In the genomic region with DNA sequence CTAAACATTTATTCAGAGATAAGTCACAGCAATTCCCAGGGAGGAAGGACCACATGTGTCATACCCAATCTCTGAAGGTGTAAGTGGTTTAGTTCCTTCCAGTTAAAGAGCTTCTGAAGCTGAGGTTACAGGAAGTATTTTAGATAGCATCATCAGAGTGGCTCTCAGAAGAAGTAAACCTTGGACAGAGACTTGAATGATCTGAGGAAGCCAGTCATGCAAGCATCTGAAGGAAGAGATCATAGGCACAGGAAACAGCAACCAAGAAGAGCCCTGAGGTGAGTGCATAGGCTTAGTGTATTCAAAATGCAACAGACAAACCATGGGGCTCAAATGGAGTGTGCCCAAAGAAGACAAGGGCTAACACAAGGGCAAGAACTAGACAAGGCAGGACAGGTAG, we compare ENCODE assay signal across 17 cellular contexts.
A peak's percentile ranks its signal among the peaks of the same experiment; 100 is the strongest.
DNase-seq lines count a peak whose midpoint lies in the region; ATAC-seq and TF ChIP-seq lines count a peak whose summit lies in the region.
"Had no signal": no experiment of that assay in that cellular context is flagged by ENCODE, and none has a peak within 500 bp of the region (broad histone marks: within the 10 kb centered on the region; RNA-seq: fewer than 3 reads in every experiment).

No MANE protein-coding gene starts in this region.

- TF ChIP-seq CTCF in CD8-positive, alpha-beta T cell (IDR thresholded peaks at IDR 0.05): no peak

- H3K4me2 ChIP-seq in mesendoderm (ENCODE audit: low read length): no peak overlapping the region
- H3K4me2 ChIP-seq: A549 had no signal

- no peak overlapping the region for H2BK15ac ChIP-seq in mesendoderm (replicated peaks; ENCODE audit: low read depth)

- POLR2A ChIA-PET in CD8-positive, alpha-beta T cell (lab: Charles Lee): no interaction called here
- POLR2A ChIA-PET in T-cell (lab: Charles Lee): no interaction called here

- H4K8ac ChIP-seq in mesendoderm (ENCODE audit: low read depth, low read length): no peak overlapping the region

- H3K9ac ChIP-seq in mesendoderm (ENCODE audit: low read length): no peak overlapping the region

- no peak overlapping the region for H4K5ac ChIP-seq in mesendoderm (ENCODE audit: low read length)

- no peaks in the 10 kb centered on the region for H3K27me3 Mint-ChIP-seq in activated CD8-positive, alpha-beta memory T cell treated with anti-CD3 and anti-CD28 coated beads, Interleukin-2, amount 10 ng/mL, durations not matched to agents 7 days and 5 days
- H3K27me3 Mint-ChIP-seq in CD8-positive, alpha-beta T cell (ENCODE audit: low read depth): no peaks in the 10 kb centered on the region
- H3K27me3 Mint-ChIP-seq in T-cell: no peaks in the 10 kb centered on the region

- no peaks in the 10 kb centered on the region for H3K4me1 ChIP-seq in CD8-positive, alpha-beta T cell (ENCODE audit: insufficient read depth, low read length)
- no peaks in the 10 kb centered on the region for H3K4me1 ChIP-seq in mesendoderm (ENCODE audit: control insufficient read depth, low read depth, low read length)
- H3K4me1 ChIP-seq: A549 had no signal

- H2BK5ac ChIP-seq in mesendoderm (ENCODE audit: low read length): no peak overlapping the region

- H3K36me3 Mint-ChIP-seq in activated CD8-positive, alpha-beta memory T cell treated with anti-CD3 and anti-CD28 coated beads, Interleukin-2, amount 10 ng/mL, durations not matched to agents 7 days and 5 days: peaks cover 2% of the 10 kb centered on the region
- H3K36me3 Mint-ChIP-seq in CD8-positive, alpha-beta T cell: peaks cover 26% of the 10 kb centered on the region
- peaks cover 64% of the 10 kb centered on the region for H3K36me3 Mint-ChIP-seq in T-cell

- H3K4me1 Mint-ChIP-seq in activated CD8-positive, alpha-beta memory T cell treated with anti-CD3 and anti-CD28 coated beads, Interleukin-2, amount 10 ng/mL, durations not matched to agents 7 days and 5 days: peaks cover 14% of the 10 kb centered on the region
- peaks cover 13% of the 10 kb centered on the region for H3K4me1 Mint-ChIP-seq in CD8-positive, alpha-beta T cell (ENCODE audit: low read depth)
- H3K4me1 Mint-ChIP-seq in T-cell: peaks cover 13 to 15% (median 14%) of the 10 kb centered on the region in 3 donors

- no peaks in the 10 kb centered on the region for H3K36me3 ChIP-seq in CD8-positive, alpha-beta T cell (ENCODE audit: insufficient read depth, low read length)
- no peaks in the 10 kb centered on the region for H3K36me3 ChIP-seq in mesendoderm (ENCODE audit: control insufficient read depth, insufficient read depth, low read length)

- H3K56ac ChIP-seq in mesendoderm (ENCODE audit: low read length): no peak overlapping the region

- H3K4me3 ChIP-seq in CD8-positive, alpha-beta T cell (ENCODE audit: low read depth, low read length): no peak overlapping the region
- no peak overlapping the region for H3K4me3 ChIP-seq in mesendoderm (ENCODE audit: low read length)
- H3K4me3 ChIP-seq: A549 had no signal

- CTCF ChIA-PET in activated CD8-positive, alpha-beta memory T cell treated with anti-CD3 and anti-CD28 coated beads, Interleukin-2, amount 10 ng/mL, durations not matched to agents 7 days and 5 days (lab: Charles Lee): no interaction called here
- CTCF ChIA-PET in CD8-positive, alpha-beta T cell (lab: Charles Lee): no interaction called here
- CTCF ChIA-PET in T-cell (lab: Charles Lee): no interaction called here

- H3K4ac ChIP-seq in mesendoderm (ENCODE audit: low read depth, low read length): no peak overlapping the region

- DNase-seq in activated CD8-positive, alpha-beta memory T cell treated with anti-CD3 and anti-CD28 coated beads, Interleukin-2, amount 10 ng/mL, durations not matched to agents 7 days and 5 days: no peak
- no peak for DNase-seq in activated CD8-positive, alpha-beta memory T cell treated with anti-CD3 and anti-CD28 coated beads, Interleukin-2, amount 50 U/mL, for 4 hours
- DNase-seq in CD8-positive, alpha-beta T cell: no peak
- DNase-seq in T-cell (peak in 1 of 34 experiments; percentile 1), mesendoderm (peak; percentile 3), NCI-H2196 (lab: John Stamatoyannopoulos, UW; ENCODE audit: unreplicated experiment) (no peak)
- DNase-seq: DMS53; GDM1; NCI-H146; NCI-H226; NCI-H526 treated with DMSO at 0.1 percent for 48 hours; NK-92 treated with Interleukin-12 subunit alpha and Interleukin-12 subunit beta, amount 100 ng/mL, for 24 hours; OCI-M1 had no signal

- H3K9me3 ChIP-seq in CD8-positive, alpha-beta T cell (ENCODE audit: low read length): no peaks in the 10 kb centered on the region
- H3K9me3 ChIP-seq: A549 had no signal

- H3K79me2 ChIP-seq in mesendoderm (ENCODE audit: control insufficient read depth, insufficient read depth, low read length): no peaks in the 10 kb centered on the region

- ATAC-seq in activated CD8-positive, alpha-beta memory T cell treated with anti-CD3 and anti-CD28 coated beads, Interleukin-2, amount 10 ng/mL, durations not matched to agents 7 days and 5 days: peak; percentile 74
- ATAC-seq in CD8-positive, alpha-beta T cell: peak; percentile 55
- ATAC-seq in T-cell (replicated peaks in 1 of 4): peak; percentile 52 to 88 (median 65)
- no peak for ATAC-seq in GM21360 (IDR thresholded peaks at IDR 0.05; ENCODE audit: unreplicated experiment)
- ATAC-seq: A549 had no signal

- intact Hi-C loops in CD8-positive, alpha-beta T cell (cut with DNase I, micrococcal nuclease): no loop called here

- H3K27ac Mint-ChIP-seq in activated CD8-positive, alpha-beta memory T cell treated with anti-CD3 and anti-CD28 coated beads, Interleukin-2, amount 10 ng/mL, durations not matched to agents 7 days and 5 days: no peak overlapping the region
- peak overlapping the region; percentile 1 for H3K27ac Mint-ChIP-seq in CD8-positive, alpha-beta T cell
- H3K27ac Mint-ChIP-seq in T-cell: no peak overlapping the region

- no peak overlapping the region for H2AK5ac ChIP-seq in mesendoderm (ENCODE audit: low read length)

- H3K27ac ChIP-seq in CD8-positive, alpha-beta T cell (ENCODE audit: low read depth, low read length): no peak overlapping the region
- H3K27ac ChIP-seq in mesendoderm (ENCODE audit: low read depth, low read length): no peak overlapping the region
- H3K27ac ChIP-seq: A549, C4-2B, RWPE1 had no signal

- H3K9me3 Mint-ChIP-seq in activated CD8-positive, alpha-beta memory T cell treated with anti-CD3 and anti-CD28 coated beads, Interleukin-2, amount 10 ng/mL, durations not matched to agents 7 days and 5 days (ENCODE audit: low read depth): no peaks in the 10 kb centered on the region
- no peaks in the 10 kb centered on the region for H3K9me3 Mint-ChIP-seq in CD8-positive, alpha-beta T cell
- H3K9me3 Mint-ChIP-seq in T-cell: no peaks in the 10 kb centered on the region

- no peak overlapping the region for H3K23ac ChIP-seq in mesendoderm (ENCODE audit: low read length)

- H3K79me1 ChIP-seq in mesendoderm (ENCODE audit: low read length): no peaks in the 10 kb centered on the region

- no peaks in the 10 kb centered on the region for H3K27me3 ChIP-seq in CD8-positive, alpha-beta T cell (ENCODE audit: insufficient read depth, low read length)
- no peaks in the 10 kb centered on the region for H3K27me3 ChIP-seq in mesendoderm (ENCODE audit: insufficient read depth, low read length, poor library complexity)

- H3K4me3 Mint-ChIP-seq in activated CD8-positive, alpha-beta memory T cell treated with anti-CD3 and anti-CD28 coated beads, Interleukin-2, amount 10 ng/mL, durations not matched to agents 7 days and 5 days: no peak overlapping the region
- no peak overlapping the region for H3K4me3 Mint-ChIP-seq in CD8-positive, alpha-beta T cell
- H3K4me3 Mint-ChIP-seq in T-cell: no peak overlapping the region

- no peak overlapping the region for H2BK120ac ChIP-seq in mesendoderm (ENCODE audit: low read depth, low read length)

- no peak overlapping the region for H3K18ac ChIP-seq in mesendoderm (ENCODE audit: low read length)
